ENCODE assay signal across 8 cellular contexts in the genomic region with DNA sequence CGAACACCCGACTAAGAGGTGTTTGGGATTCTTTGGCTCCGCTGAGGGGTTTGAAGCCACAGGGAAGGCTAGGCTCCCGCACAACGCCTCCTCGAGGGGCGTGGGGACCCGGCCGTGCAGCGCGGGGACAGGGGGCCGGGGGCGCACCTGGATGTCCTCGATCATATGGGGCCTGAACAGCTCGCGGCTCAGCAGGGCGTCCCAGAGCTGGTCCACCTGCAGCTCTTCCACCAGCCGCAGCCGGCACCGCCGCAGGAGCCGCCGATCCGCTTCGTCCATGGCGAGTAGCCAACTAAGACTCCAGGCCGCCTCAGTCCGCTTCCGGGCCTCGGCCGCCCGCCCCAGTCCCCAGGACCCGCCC. TPM values are rescaled to one million over a fixed set of nuclear protein-coding genes. Genes with fewer than 3 reads are reported as not detected.
DNase-seq lines count a peak whose midpoint lies in the region; ATAC-seq, FAIRE-seq and TF ChIP-seq lines count a peak whose summit lies in the region.

Gene CASP9 (minus strand): TSS at position 294 of the 361 bp plus-strand sequence. CDS start 15 bp downstream, at position 279.

- peak within 1 kb of the TSS; percentile 96 for H2AFZ ChIP-seq in K562 (ENCODE audit: low read depth, low read length)

- H3K9ac ChIP-seq in HUES64 (ENCODE audit: low read depth, low read length): peak within 1 kb of the TSS; percentile 83
- peak within 1 kb of the TSS; percentile 92 to 94 for H3K9ac ChIP-seq in K562 (ENCODE audit: insufficient read depth in 1 of 2, low read depth in 2 of 2, low read length in 2 of 2)

- H3K4me1 Mint-ChIP-seq in CD4-positive, alpha-beta memory T cell: peaks cover 31 to 64% (median 48%) of the 10 kb centered on the region in 4 donors

- no peaks in the 10 kb centered on the region for H3K9me3 ChIP-seq in CD4-positive, alpha-beta memory T cell (ENCODE audit: control insufficient read depth in 1 of 2, low read length in 2 of 2)
- no peaks in the 10 kb centered on the region for H3K9me3 ChIP-seq in HUES64 (ENCODE audit: insufficient read depth, low read depth, low read length)
- H3K9me3 ChIP-seq in K562 (replicated peaks; ENCODE audit: control insufficient read depth, insufficient read depth, low read depth, low read length): no peaks in the 10 kb centered on the region
- H3K9me3 ChIP-seq in left lung: no peaks in the 10 kb centered on the region
- H3K9me3 ChIP-seq in thyroid gland: no peaks in the 10 kb centered on the region

- intact Hi-C loops in CD4-positive, alpha-beta memory T cell (cut with micrococcal nuclease): loop anchor here (1.0 to 10.0 kb wide), 6 partner anchors 55 to 1911 kb away; partner anchors contain the start of genes RCC2, SDHB and ZBTB17
- intact Hi-C loops in K562 (cut with micrococcal nuclease) (loop anchor here (10.0 kb wide), 1 partner anchor 311 kb away; no protein-coding TSS in a partner anchor), left lung (cut with DNase I) (no loop called here), thyroid gland (cut with DNase I) (no loop called here)

- POLR2A ChIA-PET in CD4-positive, alpha-beta memory T cell (lab: Charles Lee; ENCODE audit: partially characterized antibody): interaction anchor here (1.2 to 1.3 kb wide), 3 partner anchors 94 to 310 kb away, joined by 3 to 6 read pairs (median 4); no protein-coding TSS in a partner anchor
- POLR2A ChIA-PET in K562 (lab: Yijun Ruan, JAX): interaction anchor here (0.6 to 1.2 kb wide), 4 partner anchors 9 to 1901 kb away, joined by 3 to 4 read pairs (median 4); no protein-coding TSS in a partner anchor

- peaks cover 0 to 6% of the 10 kb centered on the region in 2 donors for H3K36me3 Mint-ChIP-seq in CD4-positive, alpha-beta memory T cell

- H3K36me3 ChIP-seq in CD4-positive, alpha-beta memory T cell (ENCODE audit: insufficient read depth, low read length): no peaks in the 10 kb centered on the region
- peaks cover under 1% of the 10 kb centered on the region for H3K36me3 ChIP-seq in HUES64 (ENCODE audit: insufficient read depth, low read length)
- H3K36me3 ChIP-seq in K562 (ENCODE audit: control insufficient read depth, insufficient read depth, low read length): peaks cover 6% of the 10 kb centered on the region; the same call in 2 of the 3 replicates
- no peaks in the 10 kb centered on the region for H3K36me3 ChIP-seq in left lung
- no peaks in the 10 kb centered on the region for H3K36me3 ChIP-seq in thyroid gland

- H3K9me1 ChIP-seq in K562 (ENCODE audit: control insufficient read depth, insufficient read depth, low read length): no peaks in the 10 kb centered on the region

- peak within 1 kb of the TSS; percentile 71 for H3K27ac ChIP-seq in CD4-positive, alpha-beta memory T cell (ENCODE audit: low read depth, low read length)
- peak within 1 kb of the TSS; percentile 97 for H3K27ac ChIP-seq in HUES64 (ENCODE audit: low read depth, low read length)
- H3K27ac ChIP-seq in K562 (ENCODE audit: extremely low read depth, low read depth, low read length): peak within 1 kb of the TSS; percentile 96
- H3K27ac ChIP-seq in left lung: peak within 1 kb of the TSS; percentile 91 to 93
- H3K27ac ChIP-seq in thyroid gland: peak within 1 kb of the TSS; percentile 94 to 99 (median 98)

- TF ChIP-seq CTCF in K562 (IDR thresholded peaks at IDR 0.05 in 2 of 3, conservative IDR thresholded peaks at IDR 0.05 in 1 of 3; ENCODE audit: insufficient read depth in 2 of 3, low read depth in 1 of 3, low read length in 3 of 3): no peak
- TF ChIP-seq CTCF in left lung (IDR thresholded peaks at IDR 0.05): peak in 1 of 2 donors; percentile 13
- TF ChIP-seq CTCF in thyroid gland (IDR thresholded peaks at IDR 0.05): no peak

- peaks cover 49% of the 10 kb centered on the region for H3K79me2 ChIP-seq in K562 (ENCODE audit: control insufficient read depth, insufficient read depth, low read length)

- TF ChIP-seq POLR2A in K562 (conservative IDR thresholded peaks at IDR 0.05): peak; percentile 79
- TF ChIP-seq POLR2A in thyroid gland (IDR thresholded peaks at IDR 0.05): peak in 1 of 2 donors; percentile 78

- H3K4me3 ChIP-seq in CD4-positive, alpha-beta memory T cell (ENCODE audit: low read length in 2 of 2): peak within 1 kb of the TSS; percentile 32 to 64
- H3K4me3 ChIP-seq in HUES64 (ENCODE audit: low read length) (peak within 1 kb of the TSS; percentile 84), K562 (peak within 1 kb of the TSS; percentile 83), left lung (peak within 1 kb of the TSS; percentile 63 to 69), thyroid gland (replicated peaks in 1 of 3) (peak within 1 kb of the TSS; percentile 5 to 65 (median 58))

- BruUV-seq in K562 (replicated peaks; lab: Mats Ljungman, UMichigan): no TSS peak

- H3K27ac Mint-ChIP-seq in CD4-positive, alpha-beta memory T cell: peak within 1 kb of the TSS; percentile 86 to 100 (median 100)

- CTCF ChIA-PET in CD4-positive, alpha-beta memory T cell (lab: Charles Lee; ENCODE audit: partially characterized antibody): no interaction called here
- CTCF ChIA-PET in K562 (lab: Yijun Ruan, JAX; ENCODE audit: low intra/inter-chr PET ratio): interaction anchor here (0.6 kb wide), 1 partner anchor 117 kb away, joined by 3 read pairs; no protein-coding TSS in a partner anchor

- TF ChIP-seq EP300 in K562 (IDR thresholded peaks at IDR 0.05; ENCODE audit: low read length): no peak

- no peaks in the 10 kb centered on the region for H3K27me3 Mint-ChIP-seq in CD4-positive, alpha-beta memory T cell

- H4K20me1 ChIP-seq in K562 (replicated peaks; ENCODE audit: control insufficient read depth, insufficient read depth, low read length): no peaks in the 10 kb centered on the region

- peak within 1 kb of the TSS; percentile 93 for H3K4me2 ChIP-seq in K562 (ENCODE audit: insufficient read depth, low read length)

- H3K9me3 Mint-ChIP-seq in CD4-positive, alpha-beta memory T cell: peaks cover 0 to under 1% (median 0%) of the 10 kb centered on the region in 8 donors

- under 1% methylated on average over 33 of the region's 33 CpGs for WGBS in HUES64
- WGBS in K562 (ENCODE audit: insufficient coverage, low coverage, missing lambda C conversion rate): 2% methylated on average over 26 of the region's 33 CpGs
- WGBS in thyroid gland, 2 donors: 1 to 4% methylated on average over 8 to 13 of the region's 33 CpGs

- TF ChIP-seq RAD21 in K562 (CRISPR knock-in tag; conservative IDR thresholded peaks at IDR 0.05 in 1 of 2, IDR thresholded peaks at IDR 0.05 in 1 of 2): no peak

- H3K4me1 ChIP-seq in CD4-positive, alpha-beta memory T cell (ENCODE audit: insufficient read depth, low read length): peaks cover 43% of the 10 kb centered on the region
- H3K4me1 ChIP-seq in HUES64 (ENCODE audit: insufficient read depth, low read length) (peaks cover 12% of the 10 kb centered on the region; the same call in 1 of the 2 replicates), K562 (replicated peaks in 1 of 2; ENCODE audit: control insufficient read depth in 2 of 2, insufficient read depth in 2 of 2, low read length in 2 of 2) (peaks cover 15 to 36% of the 10 kb centered on the region in 2 experiments), left lung (peaks cover 11 to 40% of the 10 kb centered on the region in 2 donors), thyroid gland (peaks cover 28 to 35% of the 10 kb centered on the region in 2 donors)

- H3K4me3 Mint-ChIP-seq in CD4-positive, alpha-beta memory T cell: peak within 1 kb of the TSS; percentile 85 to 97 (median 94)

- ATAC-seq in K562: no peak
- no peak for ATAC-seq in left lung
- no peak for ATAC-seq in HG02759 (IDR thresholded peaks at IDR 0.05; ENCODE audit: unreplicated experiment)
- ATAC-seq in GM19467 (IDR thresholded peaks at IDR 0.05; ENCODE audit: unreplicated experiment): no peak

- no peaks in the 10 kb centered on the region for H3K27me3 ChIP-seq in CD4-positive, alpha-beta memory T cell (ENCODE audit: insufficient read depth, low read length)
- H3K27me3 ChIP-seq in HUES64 (ENCODE audit: insufficient read depth, low read length): no peaks in the 10 kb centered on the region
- no peaks in the 10 kb centered on the region for H3K27me3 ChIP-seq in K562 (ENCODE audit: control insufficient read depth in 2 of 2, insufficient read depth in 2 of 2, low read length in 2 of 2)
- H3K27me3 ChIP-seq in left lung: no peaks in the 10 kb centered on the region
- no peaks in the 10 kb centered on the region for H3K27me3 ChIP-seq in thyroid gland

- no peak for DNase-seq in CD4-positive, alpha-beta memory T cell
- DNase-seq in K562 (ENCODE audit: extremely low read depth in 1 of 4, low spot score in 3 of 4): no peak
- DNase-seq in left lung: no peak
- DNase-seq in thyroid gland: no peak
- no peak for DNase-seq in ecto neural progenitor cell (ENCODE audit: low spot score)

- no peak for FAIRE-seq in K562 (lab: Jason Lieb, UNC)

- in situ Hi-C loops in K562 (cut with MboI): no loop called here

TF ChIP-seq in K562, 482 proteins besides CTCF, POLR2A, EP300 and RAD21 (continues in another document):
- peak; percentile 23; the same call in 1 of the 2 replicates for TF ChIP-seq SMAD4 (CRISPR knock-in tag; conservative IDR thresholded peaks at IDR 0.05)

RNA-seq across cellular contexts. Expression of gene CASP9, which starts in this region (rescaled TPM):
- total RNA-seq in CD4-positive, alpha-beta memory T cell: 10 to 100 TPM; 11.3 to 11.7 TPM
- 1 to 10 TPM; 8.3 to 8.6 TPM for polyA plus RNA-seq in CD4-positive, alpha-beta memory T cell
- 11.9 TPM for polyA plus RNA-seq in HUES64 (2013, experiment 1 of 2)
- 12.2 TPM for polyA plus RNA-seq in HUES64 (2013, experiment 2 of 2)
- total RNA-seq in K562 (2011; cell fraction: chromatin; rRNA removed; ENCODE audit: low replicate concordance): 39.0 and 62.3 TPM in 2 replicates
- total RNA-seq in K562 (2011; cell fraction: nucleolus; rRNA removed): 32.2 and 37.4 TPM in 2 replicates
- total RNA-seq in K562 (2011; cell fraction: nucleoplasm; rRNA removed): 33.4 and 38.2 TPM in 2 replicates
- total RNA-seq in K562 (2014; rRNA removed): 30.7 and 35.7 TPM in 2 replicates
- total RNA-seq in K562 (2014; rRNA removed; fragmentation: Illumina TruSeq; extraction: Trizol): 23.5 and 25.4 TPM in 2 replicates
- 25.2 and 25.5 TPM in 2 replicates for total RNA-seq in K562 (2015; rRNA removed; fragmentation: Illumina TruSeq; extraction: Trizol)
- 30.5 and 31.7 TPM in 2 replicates for total RNA-seq in K562 (2021)
- 54.1 and 66.1 TPM in 2 replicates for polyA plus RNA-seq in K562 (2011; rRNA removed)
- 80.5 and 83.5 TPM in 2 replicates for polyA plus RNA-seq in K562 (2011; cell fraction: cytosol; rRNA removed)
- polyA plus RNA-seq in K562 (2011; cell fraction: nucleus; rRNA removed): 61.4 and 80.3 TPM in 2 replicates
- 24.6 and 39.3 TPM in 2 replicates for polyA plus RNA-seq in K562 (2012)
- 37.4 and 38.9 TPM in 2 replicates for polyA plus RNA-seq in K562 (2014; fragmentation: Illumina TruSeq; extraction: Trizol)
- polyA plus RNA-seq in K562 (2014; fragmentation: Nextera tagmentation; extraction: Ambion mirVana): 10 to 100 TPM; 10.8 to 13.9 TPM
- polyA plus RNA-seq in K562 (2014; rRNA removed): 30.9 and 39.1 TPM in 2 replicates
- polyA minus RNA-seq in K562 (2011; rRNA and poly(A)+ RNA removed): 38.5 and 40.2 TPM in 2 replicates
- polyA minus RNA-seq in K562 (2011; cell fraction: cytosol; rRNA and poly(A)+ RNA removed): 25.8 and 31.2 TPM in 2 replicates
- polyA minus RNA-seq in K562 (2011; cell fraction: nucleus; rRNA and poly(A)+ RNA removed): 15.8 and 29.1 TPM in 2 replicates
- total RNA-seq in left lung: 10 to 100 TPM in 1 of 2 donors, 1 to 10 TPM in 1; 9.8 to 12.0 TPM
- total RNA-seq in thyroid gland: 10 to 100 TPM; 16.9 to 29.8 (median 20.6) TPM

Comparison
In these comparisons a context has a peak if more than half of its experiments do, and no peak if none do; other contexts are left out.
1. intact Hi-C loops: an anchor here in CD4-positive, alpha-beta memory T cell (1.0 to 10.0 kb wide) and K562 (10.0 kb wide); none called in left lung and thyroid gland.